30 cellular contexts compared by ENCODE assay signal in genomic region chr14:100393906-100394732, GRCh38. TPM values are rescaled to one million over a fixed set of nuclear protein-coding genes. Genes with fewer than 3 reads are reported as not detected.
A peak's percentile ranks its signal among the peaks of the same experiment; 100 is the strongest.
DNase-seq lines count a peak whose midpoint lies in the region; FAIRE-seq and TF ChIP-seq lines count a peak whose summit lies in the region.
"Had no signal": no experiment of that assay in that cellular context is flagged by ENCODE, and none has a peak within 500 bp of the region (broad histone marks: within the 10 kb centered on the region; RNA-seq: fewer than 3 reads in every experiment).

No MANE protein-coding gene starts in this region.

- peak; percentile 46 for FAIRE-seq in D721Med (lab: Jason Lieb, UNC)
- FAIRE-seq: endothelial cell of umbilical vein, GM12878, islet of Langerhans, TTC549, urothelium cell line had no signal

- H3K4me3 ChIP-seq in SK-N-MC (no peak overlapping the region), neural progenitor cell (no peak overlapping the region)
- H3K4me3 ChIP-seq: GM12878, GM23338 had no signal

- POLR2A ChIA-PET in activated CD4-positive, alpha-beta memory T cell treated with anti-CD3 and anti-CD28 coated beads for 36 hours (lab: Charles Lee): no interaction called here

- H3K36me3 Mint-ChIP-seq in glutamatergic neuron (ENCODE audit: unreplicated experiment) (no peaks in the 10 kb centered on the region), neural progenitor cell (peaks cover 2% of the 10 kb centered on the region)
- H3K36me3 Mint-ChIP-seq in activated CD4-positive, alpha-beta memory T cell treated with anti-CD3 and anti-CD28 coated beads for 36 hours: no peaks in the 10 kb centered on the region

- H3K9me3 Mint-ChIP-seq in glutamatergic neuron (ENCODE audit: unreplicated experiment) (peaks cover 4% of the 10 kb centered on the region), neural progenitor cell (no peaks in the 10 kb centered on the region)
- H3K9me3 Mint-ChIP-seq in activated CD4-positive, alpha-beta memory T cell treated with anti-CD3 and anti-CD28 coated beads for 36 hours: no peaks in the 10 kb centered on the region
- H3K9me3 Mint-ChIP-seq: activated naive CD8-positive, alpha-beta T cell treated with anti-CD3 and anti-CD28 coated beads, Interleukin-2, amount 50 U/mL, for 24 hours; GM23338; stimulated activated naive B cell treated with anti-CD40 and anti-IgM and Interleukin-4, amounts not matched to agents 10 μg/mL and 1 μg/mL and 100 μg/mL, for 72 hours had no signal

- H3K4me1 ChIP-seq in neural progenitor cell: peaks cover 42% of the 10 kb centered on the region

- DNase-seq in D721Med (ENCODE audit: insufficient read length, low spot score) (peak; percentile 76), SK-N-MC (ENCODE audit: low read depth, low spot score) (no peak), glutamatergic neuron (no peak), neural progenitor cell (ENCODE audit: low spot score) (no peak), NCI-H1436 treated with DMSO at 0.1 percent for 48 hours (lab: John Stamatoyannopoulos, UW) (no peak), HuH-7 (ENCODE audit: low spot score) (no peak)
- DNase-seq in activated CD4-positive, alpha-beta T cell treated with anti-CD3 and anti-CD28 coated beads for 4 hours: no peak
- DNase-seq in activated CD4-positive, alpha-beta memory T cell treated with anti-CD3 and anti-CD28 coated beads for 36 hours: no peak
- DNase-seq: activated CD4-positive, alpha-beta T cell treated with anti-CD3 and anti-CD28 coated beads for 36 hours; activated CD8-positive, alpha-beta memory T cell treated with anti-CD3 and anti-CD28 coated beads for 24 hours; activated gamma-delta T cell; activated naive CD8-positive, alpha-beta T cell treated with anti-CD3 and anti-CD28 coated beads, Interleukin-2, amount 50 U/mL, for 24 hours; activated T-cell treated with anti-CD3 and anti-CD28 coated beads, Interleukin-2, amount 50 U/mL, for 1 hour; Calu3; dermis blood vessel endothelial cell; NCI-H1092; NCI-H187; NCI-H526; right cardiac atrium; SHP77 treated with DMSO at 0.1 percent for 48 hours; stimulated activated CD4-positive, alpha-beta T cell treated with anti-CD3 and anti-CD28 coated beads, Interleukin-4, amount 100 ng/mL, for 24 hours; stimulated activated naive B cell treated with anti-CD40 and anti-IgM and Interleukin-4, amounts not matched to agents 10 μg/mL and 1 μg/mL and 100 μg/mL, for 72 hours; T-helper 1 cell had no signal

- TF ChIP-seq CTCF in D721Med (IDR thresholded peaks at IDR 0.05; ENCODE audit: insufficient read depth, missing control alignments) (no peak), glutamatergic neuron (IDR thresholded peaks at IDR 0.05; ENCODE audit: partially characterized antibody, unreplicated experiment) (no peak), neural progenitor cell (IDR thresholded peaks at IDR 0.05) (no peak)

- no peak overlapping the region for H2AFZ ChIP-seq in neural progenitor cell (replicated peaks)
- H2AFZ ChIP-seq: GM23338 had no signal

- H3K27ac ChIP-seq in SK-N-MC (0 out of 2 replicates have a peak overlapping the region, but pooled peaks have one; percentile 28), neural progenitor cell (no peak overlapping the region)
- H3K27ac ChIP-seq: C4-2B had no signal

- H3K4me1 Mint-ChIP-seq in glutamatergic neuron (ENCODE audit: low read depth, unreplicated experiment): peaks cover 56% of the 10 kb centered on the region
- peaks cover 75% of the 10 kb centered on the region for H3K4me1 Mint-ChIP-seq in neural progenitor cell
- H3K4me1 Mint-ChIP-seq in activated CD4-positive, alpha-beta memory T cell treated with anti-CD3 and anti-CD28 coated beads for 36 hours (ENCODE audit: low read depth): no peaks in the 10 kb centered on the region
- H3K4me1 Mint-ChIP-seq: activated CD4-positive, alpha-beta T cell treated with anti-CD3 and anti-CD28 coated beads for 36 hours had no signal

- peaks cover 14% of the 10 kb centered on the region for H3F3A ChIP-seq in neural progenitor cell (ENCODE audit: low read depth)

- H3K4me3 Mint-ChIP-seq in glutamatergic neuron (ENCODE audit: unreplicated experiment): no peak overlapping the region
- no peak overlapping the region for H3K4me3 Mint-ChIP-seq in neural progenitor cell
- H3K4me3 Mint-ChIP-seq in activated CD4-positive, alpha-beta memory T cell treated with anti-CD3 and anti-CD28 coated beads for 36 hours: no peak overlapping the region
- H3K4me3 Mint-ChIP-seq: activated CD4-positive, alpha-beta T cell treated with anti-CD3 and anti-CD28 coated beads for 36 hours; activated naive CD8-positive, alpha-beta T cell treated with anti-CD3 and anti-CD28 coated beads, Interleukin-2, amount 50 U/mL, for 24 hours; GM23338; stimulated activated naive B cell treated with anti-CD40 and anti-IgM and Interleukin-4, amounts not matched to agents 10 μg/mL and 1 μg/mL and 100 μg/mL, for 72 hours had no signal

- H3K79me2 ChIP-seq in neural progenitor cell (ENCODE audit: low read depth): peaks cover 4% of the 10 kb centered on the region

- H3K36me3 ChIP-seq in SK-N-MC (ENCODE audit: insufficient read depth, low read length) (no peaks in the 10 kb centered on the region), neural progenitor cell (no peaks in the 10 kb centered on the region)

- H3K9ac ChIP-seq in SK-N-MC (ENCODE audit: insufficient read length) (no peak overlapping the region), neural progenitor cell (no peak overlapping the region)

- intact Hi-C loops in activated CD4-positive, alpha-beta memory T cell treated with anti-CD3 and anti-CD28 coated beads for 36 hours (cut with micrococcal nuclease): no loop called here

- H3K4me2 ChIP-seq in neural progenitor cell: no peak overlapping the region
- H3K4me2 ChIP-seq: GM23338 had no signal

- no peaks in the 10 kb centered on the region for H3K27me3 ChIP-seq in neural progenitor cell

- H3K27ac Mint-ChIP-seq in glutamatergic neuron (ENCODE audit: unreplicated experiment) (peak overlapping the region; percentile 10), neural progenitor cell (peak overlapping the region; percentile 64)
- no peak overlapping the region for H3K27ac Mint-ChIP-seq in activated CD4-positive, alpha-beta memory T cell treated with anti-CD3 and anti-CD28 coated beads for 36 hours
- H3K27ac Mint-ChIP-seq: activated CD4-positive, alpha-beta T cell treated with anti-CD3 and anti-CD28 coated beads for 36 hours; activated naive CD8-positive, alpha-beta T cell treated with anti-CD3 and anti-CD28 coated beads, Interleukin-2, amount 50 U/mL, for 24 hours had no signal

- H3K27me3 Mint-ChIP-seq in glutamatergic neuron (ENCODE audit: unreplicated experiment): peaks cover 3% of the 10 kb centered on the region
- peaks cover 2% of the 10 kb centered on the region for H3K27me3 Mint-ChIP-seq in neural progenitor cell (ENCODE audit: insufficient read depth, low read depth)
- no peaks in the 10 kb centered on the region for H3K27me3 Mint-ChIP-seq in activated CD4-positive, alpha-beta memory T cell treated with anti-CD3 and anti-CD28 coated beads for 36 hours
- H3K27me3 Mint-ChIP-seq: activated CD4-positive, alpha-beta T cell treated with anti-CD3 and anti-CD28 coated beads for 36 hours; activated naive CD8-positive, alpha-beta T cell treated with anti-CD3 and anti-CD28 coated beads, Interleukin-2, amount 50 U/mL, for 24 hours; stimulated activated naive B cell treated with anti-CD40 and anti-IgM and Interleukin-4, amounts not matched to agents 10 μg/mL and 1 μg/mL and 100 μg/mL, for 72 hours had no signal

- CTCF ChIA-PET in activated CD4-positive, alpha-beta memory T cell treated with anti-CD3 and anti-CD28 coated beads for 36 hours (lab: Charles Lee): interaction anchor here (5.3 kb wide), 1 partner anchor 11 kb away, joined by 22 read pairs; no protein-coding TSS in a partner anchor

- H4K20me1 ChIP-seq in neural progenitor cell (ENCODE audit: low read depth): no peaks in the 10 kb centered on the region

- H3K9me3 ChIP-seq in SK-N-MC (ENCODE audit: low read depth, low read length): no peaks in the 10 kb centered on the region
- no peaks in the 10 kb centered on the region for H3K9me3 ChIP-seq in neural progenitor cell (ENCODE audit: low read depth)

RNA-seq across cellular contexts. Expression of gene WDR25, which starts 17.8 kb away (rescaled TPM):
- total RNA-seq in glutamatergic neuron (ENCODE audit: unreplicated experiment) (9.7 TPM), neural progenitor cell (ENCODE audit: low replicate concordance) (4.9 and 13.6 TPM in 2 replicates)
- 1 to 10 TPM; 6.6 to 7.5 TPM for total RNA-seq in activated CD4-positive, alpha-beta memory T cell treated with anti-CD3 and anti-CD28 coated beads for 36 hours
